Comparison of ENCODE assay signal across 9 cellular contexts in the genomic region with DNA sequence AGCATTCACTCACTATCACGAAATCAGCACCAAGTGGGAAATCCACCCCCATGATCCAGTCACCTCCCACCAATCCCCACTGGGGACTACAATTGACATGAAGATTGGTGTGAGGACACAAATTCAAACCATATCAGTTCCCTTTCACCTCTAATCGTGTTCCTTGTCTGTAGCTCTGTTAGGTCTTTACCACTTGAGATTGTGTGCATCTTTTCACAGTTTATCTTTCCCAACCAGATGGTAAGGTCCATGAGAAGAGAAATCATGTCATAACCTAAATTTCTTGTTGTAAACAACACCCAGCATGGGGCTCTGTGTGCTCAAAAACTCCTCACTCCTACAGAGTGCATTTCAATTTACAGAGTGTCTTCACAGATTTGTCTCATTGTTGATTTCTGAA. TPM values are rescaled to one million over a fixed set of nuclear protein-coding genes. Genes with fewer than 3 reads are reported as not detected.
"Had no signal": no experiment of that assay in that cellular context is flagged by ENCODE, and none has a peak within 500 bp of the region (broad histone marks: within the 10 kb centered on the region; RNA-seq: fewer than 3 reads in every experiment).

No MANE protein-coding gene starts in this region.

- H3K4me3 ChIP-seq: GM23338 had no signal

- H2AFZ ChIP-seq: GM23338 had no signal

- FAIRE-seq: H1, H54, HepG2, HTR-8/SVneo had no signal

- H3K27me3 Mint-ChIP-seq: IgD-negative memory B cell had no signal

- H3K36me3 Mint-ChIP-seq: IgD-negative memory B cell had no signal

- H3K4me3 Mint-ChIP-seq: GM23338, H9, IgD-negative memory B cell had no signal

- ATAC-seq: GM23338, HepG2 had no signal

- H3K4me1 Mint-ChIP-seq: GM23338, H9, IgD-negative memory B cell had no signal

- H3K4me2 ChIP-seq: GM23338 had no signal

- H3K27ac Mint-ChIP-seq: GM23338, H9 had no signal

- DNase-seq: H9, HCEC 1CT, KG1 had no signal

RNA-seq across cellular contexts. Expression of a gene that starts 27.5 kb away (rescaled TPM):
- total RNA-seq: HepG2 had no signal
- polyA plus RNA-seq: HepG2 had no signal
